In the genomic region with DNA sequence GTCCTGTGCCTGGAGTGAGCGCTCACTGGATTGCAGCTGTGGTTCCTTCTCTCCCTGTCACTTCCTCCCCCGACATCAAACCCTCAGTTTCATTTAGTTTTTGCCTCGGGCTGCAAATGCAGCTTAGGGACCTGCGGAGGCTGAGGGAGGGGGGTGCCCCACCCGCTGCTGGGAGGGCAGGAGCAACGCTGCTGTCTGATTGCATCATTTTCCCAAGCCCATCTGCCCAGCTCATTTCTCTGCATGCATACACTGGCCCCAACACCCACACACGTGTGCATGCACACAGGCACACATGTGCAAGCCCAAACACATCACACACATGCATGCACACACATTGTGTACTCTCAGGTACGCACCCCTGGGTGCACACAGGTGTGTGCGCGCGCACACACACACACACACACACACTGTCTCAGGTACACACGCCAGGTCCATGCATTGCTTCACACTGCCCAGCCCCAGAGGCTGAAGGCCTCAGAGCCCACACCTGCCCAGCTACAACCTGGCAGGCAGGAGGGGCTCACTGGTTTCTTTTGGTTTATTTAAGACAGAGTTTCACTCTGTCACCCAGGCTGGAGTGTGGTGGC, we compare ENCODE assay signal across 11 cellular contexts. TPM values are rescaled to one million over a fixed set of nuclear protein-coding genes. Genes with fewer than 3 reads are reported as not detected.
DNase-seq lines count a peak whose midpoint lies in the region; ATAC-seq and TF ChIP-seq lines count a peak whose summit lies in the region.
"Had no signal": no experiment of that assay in that cellular context is flagged by ENCODE, and none has a peak within 500 bp of the region (broad histone marks: within the 10 kb centered on the region; RNA-seq: fewer than 3 reads in every experiment).

No MANE protein-coding gene starts in this region.

- H3K27ac ChIP-seq in right atrium auricular region (no peak overlapping the region), thyroid gland (peak overlapping the region in 2 of 3 donors; percentile 90 to 93)

- TF ChIP-seq POLR2A in thyroid gland (IDR thresholded peaks at IDR 0.05): no peak

- H3K4me1 ChIP-seq in right atrium auricular region (peaks cover 0 to 85% of the 10 kb centered on the region in 2 donors), thyroid gland (peaks cover 53 to 75% of the 10 kb centered on the region in 2 donors)

- H3K9me3 Mint-ChIP-seq in chondrocyte (ENCODE audit: low read depth) (no peaks in the 10 kb centered on the region), natural killer cell (no peaks in the 10 kb centered on the region)

- intact Hi-C loops in Right ventricle myocardium inferior (cut with DNase I) (no loop called here), thyroid gland (cut with DNase I) (no loop called here), natural killer cell (cut with micrococcal nuclease) (no loop called here)

- ATAC-seq in Right ventricle myocardium inferior: no peak
- ATAC-seq in natural killer cell: no peak

- DNase-seq in Right ventricle myocardium inferior (ENCODE audit: missing footprints) (peak; percentile 32), right atrium auricular region (ENCODE audit: low spot score) (no peak), NOMO-1 treated with DMSO at 0.1 percent for 48 hours (lab: John Stamatoyannopoulos, UW; ENCODE audit: unreplicated experiment) (peak; percentile 73), chondrocyte (ENCODE audit: low spot score) (no peak), thyroid gland (no peak), natural killer cell (no peak), middle frontal gyrus (ENCODE audit: extremely low spot score, low spot score) (no peak), NCI-H2196 treated with DMSO at 0.1 percent for 48 hours (lab: John Stamatoyannopoulos, UW; ENCODE audit: unreplicated experiment) (no peak)
- DNase-seq: effector CD8-positive, alpha-beta T cell; NCI-H526; uterus had no signal

- no peaks in the 10 kb centered on the region for H3K36me3 Mint-ChIP-seq in chondrocyte (ENCODE audit: low read depth)
- H3K36me3 Mint-ChIP-seq in natural killer cell: no peaks in the 10 kb centered on the region

- H3K4me3 Mint-ChIP-seq in chondrocyte (ENCODE audit: unreplicated experiment) (peak overlapping the region; percentile 40), natural killer cell (no peak overlapping the region)

- H3K27me3 Mint-ChIP-seq in chondrocyte (ENCODE audit: low read depth): no peaks in the 10 kb centered on the region
- H3K27me3 Mint-ChIP-seq in natural killer cell (ENCODE audit: low read depth in 2 of 2): peaks cover 0 to 23% of the 10 kb centered on the region in 2 donors

- H3K27me3 ChIP-seq in right atrium auricular region (no peaks in the 10 kb centered on the region), thyroid gland (no peaks in the 10 kb centered on the region)
- H3K27me3 ChIP-seq: uterus had no signal

- 74 to 76% methylated on average over 7 to 12 of the region's 12 CpGs for whole genome bisulfite sequencing in thyroid gland, 2 donors

- no peak for TF ChIP-seq CTCF in right atrium auricular region (IDR thresholded peaks at IDR 0.05)
- no peak for TF ChIP-seq CTCF in chondrocyte (IDR thresholded peaks at IDR 0.05)
- TF ChIP-seq CTCF in thyroid gland (IDR thresholded peaks at IDR 0.05): no peak
- TF ChIP-seq CTCF in natural killer cell (IDR thresholded peaks at IDR 0.05): no peak

- peak overlapping the region; percentile 94 for H3K27ac Mint-ChIP-seq in chondrocyte (ENCODE audit: unreplicated experiment)
- no peak overlapping the region for H3K27ac Mint-ChIP-seq in natural killer cell

- no peaks in the 10 kb centered on the region for H3K9me3 ChIP-seq in right atrium auricular region
- H3K9me3 ChIP-seq in thyroid gland: no peaks in the 10 kb centered on the region
- H3K9me3 ChIP-seq: uterus had no signal

- H3K4me3 ChIP-seq in right atrium auricular region (no peak overlapping the region), thyroid gland (replicated peaks in 1 of 3) (no peak overlapping the region)
- H3K4me3 ChIP-seq: uterus had no signal

- H3K36me3 ChIP-seq in right atrium auricular region (no peaks in the 10 kb centered on the region), thyroid gland (no peaks in the 10 kb centered on the region)
- H3K36me3 ChIP-seq: uterus had no signal

- H3K4me1 Mint-ChIP-seq in chondrocyte (ENCODE audit: low read depth) (peaks cover 76% of the 10 kb centered on the region), natural killer cell (no peaks in the 10 kb centered on the region)

RNA-seq across cellular contexts. Expression of a gene that starts 3.4 kb away (rescaled TPM):
- total RNA-seq in Right ventricle myocardium inferior: 84.8 TPM
- total RNA-seq in right atrium auricular region: 100 to 1,000 TPM in 1 of 2 donors, 10 to 100 TPM in 1; 75.3 to 110 TPM
- 193 to 202 TPM (median 194 TPM) in 3 replicates for total RNA-seq in chondrocyte
- total RNA-seq in thyroid gland: 100 to 1,000 TPM; 123 to 235 (median 166) TPM
- 1 to 10 TPM in 1 of 3 donors, not detected in 2; 1.3 TPM for total RNA-seq in natural killer cell

Comparison
In these comparisons a context has a peak if more than half of its experiments do, and no peak if none do; other contexts are left out.
1. DNase-seq: peak in Right ventricle myocardium inferior (single experiment) and NOMO-1 treated with DMSO at 0.1 percent for 48 hours (single experiment); none in right atrium auricular region (single experiment), chondrocyte (single experiment), thyroid gland (0 of 2), natural killer cell (single experiment), middle frontal gyrus (single experiment) and NCI-H2196 treated with DMSO at 0.1 percent for 48 hours (single experiment).
2. H3K27ac ChIP-seq: peak in thyroid gland (2 of 3); none in right atrium auricular region (0 of 2).
3. RNA of a gene that starts 3.4 kb away (total RNA-seq): 123 to 235 TPM in thyroid gland, 193 to 202 TPM in chondrocyte, 75.3 to 110 TPM in right atrium auricular region and 84.8 TPM in Right ventricle myocardium inferior (single experiment); 1.3 TPM in natural killer cell; every median in the first group is over 10 times any median in the second.